ENCODE assay signal across 8 cellular contexts in genomic region chr2:99488999-99489757, GRCh38. TPM values are rescaled to one million over a fixed set of nuclear protein-coding genes. Genes with fewer than 3 reads are reported as not detected.
DNase-seq lines count a peak whose midpoint lies in the region; ATAC-seq and TF ChIP-seq lines count a peak whose summit lies in the region.

No MANE protein-coding gene starts in this region.

- POLR2A ChIA-PET in CD4-positive, alpha-beta memory T cell (lab: Charles Lee; ENCODE audit: partially characterized antibody): interaction anchor here (1.2 to 1.5 kb wide), 2 partner anchors 152 to 348 kb away, joined by 4 to 7 read pairs; partner anchors contain the start of gene EIF5B

- H3K4me1 ChIP-seq in CD4-positive, alpha-beta memory T cell (ENCODE audit: insufficient read depth, low read length): peaks cover 40% of the 10 kb centered on the region
- H3K4me1 ChIP-seq in right atrium auricular region: peaks cover 0 to 46% of the 10 kb centered on the region in 2 donors

- H3K36me3 Mint-ChIP-seq in CD4-positive, alpha-beta memory T cell: peaks cover 0 to 9% of the 10 kb centered on the region in 2 donors
- no peaks in the 10 kb centered on the region for H3K36me3 Mint-ChIP-seq in progenitor cell of endocrine pancreas (ENCODE audit: insufficient read depth)

- H3K27ac ChIP-seq in CD4-positive, alpha-beta memory T cell (ENCODE audit: low read depth, low read length): peak overlapping the region; percentile 69
- H3K27ac ChIP-seq in angular gyrus (ENCODE audit: low read depth, low read length) (peak overlapping the region; percentile 87), right atrium auricular region (peak overlapping the region; percentile 95 to 99)

- peak; percentile 36 to 60 (median 55) for DNase-seq in CD4-positive, alpha-beta memory T cell
- DNase-seq in SK-N-DZ (ENCODE audit: low spot score): peak; percentile 43
- DNase-seq in right atrium auricular region (ENCODE audit: low spot score): peak; percentile 67
- peak; percentile 25 for DNase-seq in progenitor cell of endocrine pancreas (ENCODE audit: low spot score, unreplicated experiment)
- no peak for DNase-seq in NCI-H2107 treated with DMSO at 0.1 percent for 48 hours (lab: John Stamatoyannopoulos, UW; ENCODE audit: unreplicated experiment)

- peaks cover 0 to 2% (median 0%) of the 10 kb centered on the region in 8 donors for H3K9me3 Mint-ChIP-seq in CD4-positive, alpha-beta memory T cell
- H3K9me3 Mint-ChIP-seq in progenitor cell of endocrine pancreas (ENCODE audit: low read depth): no peaks in the 10 kb centered on the region

- TF ChIP-seq CTCF in right atrium auricular region (IDR thresholded peaks at IDR 0.05): no peak
- TF ChIP-seq CTCF in progenitor cell of endocrine pancreas (IDR thresholded peaks at IDR 0.05; ENCODE audit: unreplicated experiment): no peak

- intact Hi-C loops in CD4-positive, alpha-beta memory T cell (cut with micrococcal nuclease): no loop called here

- peak overlapping the region; percentile 91 to 99 (median 97) for H3K27ac Mint-ChIP-seq in CD4-positive, alpha-beta memory T cell
- peak overlapping the region; percentile 95 for H3K27ac Mint-ChIP-seq in progenitor cell of endocrine pancreas

- no peaks in the 10 kb centered on the region for H3K9me3 ChIP-seq in CD4-positive, alpha-beta memory T cell (ENCODE audit: control insufficient read depth in 1 of 2, low read length in 2 of 2)
- no peaks in the 10 kb centered on the region for H3K9me3 ChIP-seq in right atrium auricular region

- H3K27me3 Mint-ChIP-seq in CD4-positive, alpha-beta memory T cell: peaks cover 3 to 5% of the 10 kb centered on the region in 2 donors
- peaks cover 13% of the 10 kb centered on the region for H3K27me3 Mint-ChIP-seq in progenitor cell of endocrine pancreas

- CTCF ChIA-PET in CD4-positive, alpha-beta memory T cell (lab: Charles Lee; ENCODE audit: partially characterized antibody): no interaction called here

- peak; percentile 44 for ATAC-seq in GM19452 (IDR thresholded peaks at IDR 0.05; ENCODE audit: unreplicated experiment)
- peak; percentile 17 for ATAC-seq in HG03558 (IDR thresholded peaks at IDR 0.05; ENCODE audit: extremely low read depth, unreplicated experiment)

- H3K4me3 ChIP-seq in CD4-positive, alpha-beta memory T cell (ENCODE audit: low read length in 2 of 2): peak overlapping the region; percentile 53 to 72
- H3K4me3 ChIP-seq in right atrium auricular region: peak overlapping the region; percentile 87 to 95

- peak overlapping the region; percentile 90 to 100 (median 98) for H3K4me3 Mint-ChIP-seq in CD4-positive, alpha-beta memory T cell
- peak overlapping the region; percentile 96 for H3K4me3 Mint-ChIP-seq in progenitor cell of endocrine pancreas (ENCODE audit: low read depth)

- H3K27me3 ChIP-seq in CD4-positive, alpha-beta memory T cell (ENCODE audit: insufficient read depth, low read length): no peaks in the 10 kb centered on the region
- H3K27me3 ChIP-seq in right atrium auricular region: no peaks in the 10 kb centered on the region

- no peaks in the 10 kb centered on the region for H3K36me3 ChIP-seq in CD4-positive, alpha-beta memory T cell (ENCODE audit: insufficient read depth, low read length)
- H3K36me3 ChIP-seq in right atrium auricular region: no peaks in the 10 kb centered on the region

- H3K4me1 Mint-ChIP-seq in CD4-positive, alpha-beta memory T cell: peaks cover 25 to 51% (median 36%) of the 10 kb centered on the region in 4 donors
- peaks cover 10% of the 10 kb centered on the region for H3K4me1 Mint-ChIP-seq in progenitor cell of endocrine pancreas (ENCODE audit: low read depth)

RNA-seq across cellular contexts. Expression of gene REV1, which starts 0.6 kb away (rescaled TPM):
- total RNA-seq in CD4-positive, alpha-beta memory T cell: 10 to 100 TPM; 60.1 to 62.0 TPM
- polyA plus RNA-seq in CD4-positive, alpha-beta memory T cell: 10 to 100 TPM; 17.0 to 22.3 TPM
- polyA plus RNA-seq in SK-N-DZ (2014; cell fraction: cytosol; rRNA removed): 26.9 and 34.6 TPM in 2 replicates
- 130 and 158 TPM in 2 replicates for polyA plus RNA-seq in SK-N-DZ (2014; cell fraction: nucleus; rRNA removed)
- 10 to 100 TPM; 22.3 to 26.4 TPM for total RNA-seq in right atrium auricular region
- total RNA-seq in progenitor cell of endocrine pancreas: 45.6 and 53.7 TPM in 2 replicates
